Comparison of ENCODE assay signal across 8 cellular contexts in the genomic region with DNA sequence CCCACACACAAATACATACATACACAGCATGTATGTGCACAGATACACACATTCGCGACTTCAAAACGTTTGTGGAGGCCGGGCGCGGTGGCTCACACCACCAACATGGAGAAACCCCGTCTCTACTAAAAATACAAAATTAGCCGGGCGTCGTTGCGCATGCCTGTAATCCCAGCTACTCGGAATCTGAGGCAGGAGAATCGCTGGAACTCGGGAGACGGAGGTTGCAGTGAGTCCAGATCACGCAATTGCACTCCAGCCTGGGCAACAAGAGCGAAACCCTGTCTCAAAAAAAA. TPM values are rescaled to one million over a fixed set of nuclear protein-coding genes. Genes with fewer than 3 reads are reported as not detected.
DNase-seq lines count a peak whose midpoint lies in the region; ATAC-seq, FAIRE-seq and TF ChIP-seq lines count a peak whose summit lies in the region.
"Not testable (repeated sequence)": the region's sequence is repeated elsewhere in the genome, so short reads cannot be mapped to it uniquely, and the experiment has no call there.
"Had no signal": no experiment of that assay in that cellular context is flagged by ENCODE, and none has a peak within 500 bp of the region (broad histone marks: within the 10 kb centered on the region; RNA-seq: fewer than 3 reads in every experiment).

No MANE protein-coding gene starts in this region.

- H3K4me2 ChIP-seq in GM23338, result not testable (repeated sequence)

- H3K27me3 ChIP-seq in CD4-positive, CD25-positive, alpha-beta regulatory T cell (ENCODE audit: control insufficient read depth, insufficient read depth, low read length); GM23338 (ENCODE audit: insufficient read depth): not testable (repeated sequence)

- H3K36me3 ChIP-seq in CD4-positive, CD25-positive, alpha-beta regulatory T cell (ENCODE audit: control insufficient read depth, insufficient read depth, low read length), result peaks cover 16% of the 10 kb centered on the region
- not testable (repeated sequence) for H3K36me3 ChIP-seq in GM23338 (ENCODE audit: insufficient read depth)
- H3K36me3 ChIP-seq in kidney (ENCODE audit: control insufficient read depth in 1 of 2, insufficient read depth in 2 of 2, low read length in 2 of 2), result peaks cover 6 to 16% of the 10 kb centered on the region in 2 donors

- POLR2A ChIA-PET in activated CD4-positive, alpha-beta T cell treated with anti-CD3 and anti-CD28 coated beads, Interleukin-2, amount 10 ng/mL, durations not matched to agents 7 days and 5 days (lab: Charles Lee), result not testable (repeated sequence)

- not testable (repeated sequence) for H2AFZ ChIP-seq in GM23338

- H3F3A ChIP-seq in GM23338 (replicated peaks; ENCODE audit: low read depth), result not testable (repeated sequence)

- not testable (repeated sequence) for H3K27me3 Mint-ChIP-seq in CD4-positive, CD25-positive, alpha-beta regulatory T cell; activated CD4-positive, alpha-beta T cell treated with anti-CD3 and anti-CD28 coated beads, Interleukin-2, amount 10 ng/mL, durations not matched to agents 7 days and 5 days; activated naive CD4-positive, alpha-beta T cell treated with anti-CD3 and anti-CD28 coated beads for 36 hours (ENCODE audit: low read depth); effector memory CD8-positive, alpha-beta T cell
- peaks cover 18% of the 10 kb centered on the region for H3K27me3 Mint-ChIP-seq in GM23338 (ENCODE audit: insufficient read depth, low read depth, poor library complexity)

- peaks cover 19% of the 10 kb centered on the region for H3K4me1 ChIP-seq in CD4-positive, CD25-positive, alpha-beta regulatory T cell (ENCODE audit: control insufficient read depth, insufficient read depth, low read length, poor library complexity, severe bottlenecking)
- not testable (repeated sequence) for H3K4me1 ChIP-seq in GM23338 (ENCODE audit: insufficient read depth); kidney (ENCODE audit: control insufficient read depth in 1 of 2, insufficient read depth in 1 of 2, low read depth in 1 of 2, low read length in 2 of 2)

- not testable (repeated sequence) for H3K9me3 ChIP-seq in CD4-positive, CD25-positive, alpha-beta regulatory T cell (ENCODE audit: control insufficient read depth in 2 of 2, low read length in 2 of 2); kidney (ENCODE audit: control insufficient read depth in 1 of 2, low read length in 2 of 2)

- not testable (repeated sequence) for DNase-seq in CD4-positive, CD25-positive, alpha-beta regulatory T cell; GM23338 (ENCODE audit: low spot score); activated CD4-positive, alpha-beta T cell treated with anti-CD3 and anti-CD28 coated beads, Interleukin-2, amount 10 ng/mL, durations not matched to agents 7 days and 5 days; activated naive CD4-positive, alpha-beta T cell treated with anti-CD3 and anti-CD28 coated beads for 36 hours; effector memory CD8-positive, alpha-beta T cell
- peak; percentile 48 for DNase-seq in kidney
- DNase-seq in posterior vena cava (ENCODE audit: low spot score), result peak; percentile 45

- H3K79me2 ChIP-seq in GM23338 (replicated peaks; ENCODE audit: insufficient read depth), result not testable (repeated sequence)

- peak overlapping the region in 2 of 3 donors; percentile 86 to 92 for H3K27ac Mint-ChIP-seq in CD4-positive, CD25-positive, alpha-beta regulatory T cell
- peak overlapping the region; percentile 61; the same call in 1 of the 2 replicates for H3K27ac Mint-ChIP-seq in GM23338
- H3K27ac Mint-ChIP-seq in activated CD4-positive, alpha-beta T cell treated with anti-CD3 and anti-CD28 coated beads, Interleukin-2, amount 10 ng/mL, durations not matched to agents 7 days and 5 days, result peak overlapping the region; percentile 21
- H3K27ac Mint-ChIP-seq in activated naive CD4-positive, alpha-beta T cell treated with anti-CD3 and anti-CD28 coated beads for 36 hours, result peak overlapping the region; percentile 83
- H3K27ac Mint-ChIP-seq in effector memory CD8-positive, alpha-beta T cell, result peak overlapping the region; percentile 46 to 79

- H3K4me3 ChIP-seq in CD4-positive, CD25-positive, alpha-beta regulatory T cell (ENCODE audit: low read depth, low read length); GM23338; kidney (ENCODE audit: low read length in 2 of 2): not testable (repeated sequence)

- not testable (repeated sequence) for FAIRE-seq in kidney (lab: Jason Lieb, UNC)

- H3K4me3 Mint-ChIP-seq in CD4-positive, CD25-positive, alpha-beta regulatory T cell, result peak overlapping the region in 1 of 4 donors; percentile 68
- H3K4me3 Mint-ChIP-seq in GM23338; activated CD4-positive, alpha-beta T cell treated with anti-CD3 and anti-CD28 coated beads, Interleukin-2, amount 10 ng/mL, durations not matched to agents 7 days and 5 days; activated naive CD4-positive, alpha-beta T cell treated with anti-CD3 and anti-CD28 coated beads for 36 hours; effector memory CD8-positive, alpha-beta T cell: not testable (repeated sequence)

- not testable (repeated sequence) for H3K27ac ChIP-seq in CD4-positive, CD25-positive, alpha-beta regulatory T cell (ENCODE audit: insufficient read depth, low read length, poor library complexity, severe bottlenecking); GM23338 (ENCODE audit: low read depth); kidney (ENCODE audit: low read depth in 2 of 2, low read length in 2 of 2)

- not testable (repeated sequence) for TF ChIP-seq CTCF in GM23338 (conservative IDR thresholded peaks at IDR 0.05; ENCODE audit: low read depth in 2 of 2); kidney (IDR thresholded peaks at IDR 0.05; ENCODE audit: borderline replicate concordance, extremely low read depth, insufficient read depth)

- not testable (repeated sequence) for ATAC-seq in CD4-positive, CD25-positive, alpha-beta regulatory T cell (ENCODE audit: low read depth in 2 of 2); GM23338; effector memory CD8-positive, alpha-beta T cell (replicated peaks)

- CTCF ChIA-PET in activated CD4-positive, alpha-beta T cell treated with anti-CD3 and anti-CD28 coated beads, Interleukin-2, amount 10 ng/mL, durations not matched to agents 7 days and 5 days (lab: Charles Lee), result not testable (repeated sequence)
- CTCF ChIA-PET in activated naive CD4-positive, alpha-beta T cell treated with anti-CD3 and anti-CD28 coated beads for 36 hours (lab: Charles Lee), result interaction anchor here (1.1 kb wide), 1 partner anchor 137 kb away, joined by 3 read pairs; no protein-coding TSS in a partner anchor

- intact Hi-C loops in activated naive CD4-positive, alpha-beta T cell treated with anti-CD3 and anti-CD28 coated beads for 36 hours (cut with micrococcal nuclease), result loop anchor here (1.0 to 5.0 kb wide), 9 partner anchors 49 to 1620 kb away; no protein-coding TSS in a partner anchor
- intact Hi-C loops in kidney (cut with DNase I) (loop anchor here (10.0 kb wide), 1 partner anchor 283 kb away; no protein-coding TSS in a partner anchor), posterior vena cava (cut with DNase I) (loop anchor here (2.0 to 10.0 kb wide), 5 partner anchors 75 to 303 kb away; no protein-coding TSS in a partner anchor)

- H3K9me2 ChIP-seq in GM23338 (ENCODE audit: insufficient read depth), result not testable (repeated sequence)

- H4K20me1 ChIP-seq in GM23338 (replicated peaks; ENCODE audit: insufficient read depth), result not testable (repeated sequence)

- H3K4me1 Mint-ChIP-seq in CD4-positive, CD25-positive, alpha-beta regulatory T cell, result peaks cover 16 to 49% (median 22%) of the 10 kb centered on the region in 4 donors
- H3K4me1 Mint-ChIP-seq in GM23338, result not testable (repeated sequence)
- peaks cover 45% of the 10 kb centered on the region for H3K4me1 Mint-ChIP-seq in activated CD4-positive, alpha-beta T cell treated with anti-CD3 and anti-CD28 coated beads, Interleukin-2, amount 10 ng/mL, durations not matched to agents 7 days and 5 days
- peaks cover 49% of the 10 kb centered on the region for H3K4me1 Mint-ChIP-seq in activated naive CD4-positive, alpha-beta T cell treated with anti-CD3 and anti-CD28 coated beads for 36 hours (ENCODE audit: low read depth)
- peaks cover 37 to 41% of the 10 kb centered on the region in 2 donors for H3K4me1 Mint-ChIP-seq in effector memory CD8-positive, alpha-beta T cell (ENCODE audit: low read depth in 2 of 2)

- not testable (repeated sequence) for H3K36me3 Mint-ChIP-seq in CD4-positive, CD25-positive, alpha-beta regulatory T cell; activated naive CD4-positive, alpha-beta T cell treated with anti-CD3 and anti-CD28 coated beads for 36 hours (ENCODE audit: low read depth)
- H3K36me3 Mint-ChIP-seq in GM23338 (ENCODE audit: low read depth), result peaks cover 11% of the 10 kb centered on the region; the same call in 2 of the 3 replicates
- H3K36me3 Mint-ChIP-seq in activated CD4-positive, alpha-beta T cell treated with anti-CD3 and anti-CD28 coated beads, Interleukin-2, amount 10 ng/mL, durations not matched to agents 7 days and 5 days (ENCODE audit: low read depth), result peaks cover 25% of the 10 kb centered on the region
- peaks cover 58% of the 10 kb centered on the region for H3K36me3 Mint-ChIP-seq in effector memory CD8-positive, alpha-beta T cell (ENCODE audit: insufficient read depth)

- not testable (repeated sequence) for H3K9ac ChIP-seq in kidney (ENCODE audit: low read length in 2 of 2)

- not testable (repeated sequence) for H3K9me3 Mint-ChIP-seq in CD4-positive, CD25-positive, alpha-beta regulatory T cell; GM23338; activated CD4-positive, alpha-beta T cell treated with anti-CD3 and anti-CD28 coated beads, Interleukin-2, amount 10 ng/mL, durations not matched to agents 7 days and 5 days; activated naive CD4-positive, alpha-beta T cell treated with anti-CD3 and anti-CD28 coated beads for 36 hours; effector memory CD8-positive, alpha-beta T cell

RNA-seq across cellular contexts. Expression of a gene that starts 55.6 kb away (rescaled TPM):
- total RNA-seq in CD4-positive, CD25-positive, alpha-beta regulatory T cell, result 63.1 TPM
- 10 to 100 TPM; 34.3 to 50.7 (median 37.3) TPM for polyA plus RNA-seq in CD4-positive, CD25-positive, alpha-beta regulatory T cell
- total RNA-seq in GM23338 (2014; rRNA removed; shearing (Covaris generic)), result 2.6 TPM in 2 replicates
- polyA plus RNA-seq in GM23338 (2016; fragmentation: Nextera tagmentation; extraction: Ambion mirVana) (0.42 and 0.83 TPM in 2 replicates), kidney (ENCODE audit: insufficient read depth, low read depth, low replicate concordance) (0.65 TPM)
- total RNA-seq in activated CD4-positive, alpha-beta T cell treated with anti-CD3 and anti-CD28 coated beads, Interleukin-2, amount 10 ng/mL, durations not matched to agents 7 days and 5 days, result 10 to 100 TPM; 44.4 to 45.6 TPM
- 10 to 100 TPM; 93.8 to 99.2 TPM for total RNA-seq in activated naive CD4-positive, alpha-beta T cell treated with anti-CD3 and anti-CD28 coated beads for 36 hours
- total RNA-seq in kidney (3.0 TPM), posterior vena cava (under 1 TPM; 0.24 to 0.56 TPM)
- total RNA-seq: G401 had no signal

Comparison
In these comparisons a context has a peak if more than half of its experiments do, and no peak if none do; other contexts are left out.
1. H3K27ac Mint-ChIP-seq: peak in every context shown above with its lines; median percentile 89 in CD4-positive, CD25-positive, alpha-beta regulatory T cell; 83 in activated naive CD4-positive, alpha-beta T cell treated with anti-CD3 and anti-CD28 coated beads for 36 hours; 62 in effector memory CD8-positive, alpha-beta T cell; 61 in GM23338; 21 in activated CD4-positive, alpha-beta T cell treated with anti-CD3 and anti-CD28 coated beads, Interleukin-2, amount 10 ng/mL, durations not matched to agents 7 days and 5 days.
2. RNA of a gene that starts 55.6 kb away (total RNA-seq): 93.8 to 99.2 TPM in activated naive CD4-positive, alpha-beta T cell treated with anti-CD3 and anti-CD28 coated beads for 36 hours, 63.1 TPM in CD4-positive, CD25-positive, alpha-beta regulatory T cell (single experiment) and 44.4 to 45.6 TPM in activated CD4-positive, alpha-beta T cell treated with anti-CD3 and anti-CD28 coated beads, Interleukin-2, amount 10 ng/mL, durations not matched to agents 7 days and 5 days; 3.0 TPM in kidney (single experiment), 2.6 TPM in GM23338 and 0.24 to 0.56 TPM in posterior vena cava; every median in the first group is over 10 times any median in the second.